In the genomic region with DNA sequence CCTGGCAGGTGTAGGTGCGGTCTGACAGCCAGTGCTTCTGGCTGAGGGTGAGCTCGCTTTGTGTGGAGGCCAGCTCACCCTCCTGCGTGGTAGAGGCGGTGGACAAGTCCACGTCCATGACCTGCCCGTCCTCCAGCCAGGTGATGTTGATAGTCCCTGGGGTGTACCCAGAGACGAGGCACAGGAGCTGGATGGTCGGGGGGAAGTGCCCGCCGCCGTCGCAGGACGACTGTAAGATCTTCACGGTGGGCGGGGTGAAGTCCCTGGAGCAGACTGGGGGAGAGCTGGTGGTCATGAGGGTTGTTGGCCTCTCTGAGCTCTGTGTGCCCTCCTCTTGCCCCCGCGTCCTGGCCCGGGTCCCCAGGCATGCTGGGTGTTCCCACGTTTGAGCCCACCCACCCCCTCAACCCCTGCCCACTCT, we compare ENCODE assay signal across 20 cellular contexts.
"Had no signal": no experiment of that assay in that cellular context is flagged by ENCODE, and none has a peak within 500 bp of the region (broad histone marks: within the 10 kb centered on the region; RNA-seq: fewer than 3 reads in every experiment).

No MANE protein-coding gene starts in this region.

- ATAC-seq: foreskin keratinocyte; natural killer cell treated with Interleukin-12 subunit alpha and Interleukin-12 subunit beta and Interleukin-15 and Interleukin-18, amount 100 ng/mL, for 72 hours; pancreas; psoas muscle; right cardiac atrium; stimulated activated effector memory CD8-positive, alpha-beta T cell treated with anti-CD3 and anti-CD28 coated beads, Interleukin-12 subunit alpha, Interleukin-12 subunit beta, amount 100 ng/mL, for 72 hours; T-cell had no signal

- H3K4me1 ChIP-seq: foreskin keratinocyte, left ventricle myocardium inferior, pancreas, psoas muscle, tibial nerve had no signal

- H3K27ac ChIP-seq: foreskin keratinocyte, left ventricle myocardium inferior, neutrophil, pancreas, psoas muscle, skin epidermis, tibial nerve, VCaP had no signal

- DNase-seq: activated CD4-positive, CD25-positive, alpha-beta regulatory T cell treated with anti-CD3 and anti-CD28 coated beads, Interleukin-2, amount 50 U/mL, for 72 hours; activated gamma-delta T cell; anterior cingulate cortex; dermis blood vessel endothelial cell; effector CD8-positive, alpha-beta T cell; foreskin keratinocyte; immature natural killer cell; left ventricle myocardium inferior; stimulated activated CD4-positive, alpha-beta T cell treated with anti-CD3 and anti-CD28 coated beads, Interleukin-2, amount 100 ng/mL, for 24 hours; stimulated activated naive CD8-positive, alpha-beta T cell treated with anti-CD3 and anti-CD28 coated beads, Interleukin-15, amount 100 ng/mL, for 72 hours; T-cell had no signal

- H3K9me3 ChIP-seq: left ventricle myocardium inferior, neutrophil, pancreas, psoas muscle had no signal

- H3K4me3 ChIP-seq: left ventricle myocardium inferior, pancreas, psoas muscle, skin epidermis, tibial nerve had no signal

- H3K27me3 ChIP-seq: foreskin keratinocyte, neutrophil, pancreas, tibial nerve had no signal

- H3K36me3 ChIP-seq: left ventricle myocardium inferior, neutrophil, pancreas, tibial nerve had no signal
